ENCODE assay signal across 10 cellular contexts in genomic region chr7:17142831-17143541, GRCh38.
DNase-seq lines count a peak whose midpoint lies in the region; ATAC-seq and TF ChIP-seq lines count a peak whose summit lies in the region.
"Had no signal": no experiment of that assay in that cellular context is flagged by ENCODE, and none has a peak within 500 bp of the region (broad histone marks: within the 10 kb centered on the region; RNA-seq: fewer than 3 reads in every experiment).

No MANE protein-coding gene starts in this region.

- no peak overlapping the region for H3K4ac ChIP-seq in mesendoderm (ENCODE audit: low read depth, low read length)

- no peak overlapping the region for H3K56ac ChIP-seq in mesendoderm (ENCODE audit: low read length)

- TF ChIP-seq CTCF in PC-3 (conservative IDR thresholded peaks at IDR 0.05; ENCODE audit: low read depth, low read length): no peak
- no peak for TF ChIP-seq CTCF in osteocyte (IDR thresholded peaks at IDR 0.05)

- peak overlapping the region; percentile 85 for H3K27ac Mint-ChIP-seq in dendritic cell treated with granulocyte-macrophage colony-stimulating factor and Interleukin-4, amounts not matched to agents 40 ng/mL and 50 ng/mL, for 4 days
- peak overlapping the region; percentile 87 for H3K27ac Mint-ChIP-seq in osteocyte (ENCODE audit: unreplicated experiment)

- no peaks in the 10 kb centered on the region for H3K79me2 ChIP-seq in PC-3 (ENCODE audit: low read length)
- no peaks in the 10 kb centered on the region for H3K79me2 ChIP-seq in mesendoderm (ENCODE audit: control insufficient read depth, insufficient read depth, low read length)

- H3K36me3 Mint-ChIP-seq in dendritic cell treated with granulocyte-macrophage colony-stimulating factor and Interleukin-4, amounts not matched to agents 40 ng/mL and 50 ng/mL, for 4 days (ENCODE audit: low read depth): no peaks in the 10 kb centered on the region
- H3K36me3 Mint-ChIP-seq in osteocyte (ENCODE audit: unreplicated experiment): no peaks in the 10 kb centered on the region

- H3K4me1 Mint-ChIP-seq in dendritic cell treated with granulocyte-macrophage colony-stimulating factor and Interleukin-4, amounts not matched to agents 40 ng/mL and 50 ng/mL, for 4 days (ENCODE audit: low read depth): peaks cover 46% of the 10 kb centered on the region
- H3K4me1 Mint-ChIP-seq in osteocyte (ENCODE audit: unreplicated experiment): peaks cover 53% of the 10 kb centered on the region

- H3K9me3 ChIP-seq in PC-3 (ENCODE audit: low read length): no peaks in the 10 kb centered on the region

- CTCF ChIA-PET in PC-3 (lab: Charles Lee): no interaction called here

- no peaks in the 10 kb centered on the region; the same call in 1 of the 2 replicates for H3K9me2 ChIP-seq in PC-3 (replicated peaks; ENCODE audit: low read length)

- ATAC-seq in PC-3 (no peak), GM18498 (IDR thresholded peaks at IDR 0.05; ENCODE audit: unreplicated experiment) (no peak)

- no peak overlapping the region for H2AK5ac ChIP-seq in mesendoderm (ENCODE audit: low read length)

- no peak overlapping the region for H3K18ac ChIP-seq in mesendoderm (ENCODE audit: low read length)

- H3K4me3 ChIP-seq in PC-3 (ENCODE audit: low read length) (no peak overlapping the region), mesendoderm (ENCODE audit: low read length) (no peak overlapping the region)

- H2BK15ac ChIP-seq in mesendoderm (replicated peaks; ENCODE audit: low read depth): no peak overlapping the region

- H3K27me3 ChIP-seq in PC-3 (ENCODE audit: low read length): no peaks in the 10 kb centered on the region
- no peaks in the 10 kb centered on the region for H3K27me3 ChIP-seq in mesendoderm (ENCODE audit: insufficient read depth, low read length, poor library complexity)

- no TSS peak for BruUV-seq in PC-3 (replicated peaks; lab: Mats Ljungman, UMichigan)

- POLR2A ChIA-PET in PC-3 (lab: Charles Lee; ENCODE audit: unreplicated experiment): interaction anchor here (0.6 kb wide), 1 partner anchor 35 kb away, joined by 3 read pairs; no protein-coding TSS in a partner anchor

- H3K4me3 Mint-ChIP-seq in dendritic cell treated with granulocyte-macrophage colony-stimulating factor and Interleukin-4, amounts not matched to agents 40 ng/mL and 50 ng/mL, for 4 days: no peak overlapping the region
- H3K4me3 Mint-ChIP-seq in osteocyte (ENCODE audit: unreplicated experiment): peak overlapping the region; percentile 51

- peaks cover 9% of the 10 kb centered on the region for H3F3A ChIP-seq in PC-3 (ENCODE audit: low read length, unreplicated experiment)

- H3K36me3 ChIP-seq in PC-3 (ENCODE audit: low read depth, low read length): no peaks in the 10 kb centered on the region
- H3K36me3 ChIP-seq in mesendoderm (ENCODE audit: control insufficient read depth, insufficient read depth, low read length): no peaks in the 10 kb centered on the region

- no CpG with 5 or more reads among the region's 2 CpGs for whole genome bisulfite sequencing in mesendoderm (ENCODE audit: extremely low coverage, insufficient coverage, low lambda C conversion rate)

- no peak overlapping the region for H4K8ac ChIP-seq in mesendoderm (ENCODE audit: low read depth, low read length)

- no peaks in the 10 kb centered on the region for H3K27me3 Mint-ChIP-seq in dendritic cell treated with granulocyte-macrophage colony-stimulating factor and Interleukin-4, amounts not matched to agents 40 ng/mL and 50 ng/mL, for 4 days
- H3K27me3 Mint-ChIP-seq in osteocyte (ENCODE audit: unreplicated experiment): no peaks in the 10 kb centered on the region

- intact Hi-C loops in PC-3 (cut with micrococcal nuclease): loop anchor here (5.0 to 10.0 kb wide), 5 partner anchors 34 to 502 kb away; no protein-coding TSS in a partner anchor
- intact Hi-C loops in dendritic cell treated with granulocyte-macrophage colony-stimulating factor and Interleukin-4, amounts not matched to agents 40 ng/mL and 50 ng/mL, for 4 days (cut with micrococcal nuclease): loop anchor here (2.0 to 5.0 kb wide), 2 partner anchors 20 to 71 kb away; no protein-coding TSS in a partner anchor

- H3K4me2 ChIP-seq in PC-3 (ENCODE audit: low read length) (peak overlapping the region; percentile 61), mesendoderm (ENCODE audit: low read length) (no peak overlapping the region)

- no peak overlapping the region for H2AFZ ChIP-seq in PC-3 (ENCODE audit: low read length)

- H3K79me1 ChIP-seq in mesendoderm (ENCODE audit: low read length): no peaks in the 10 kb centered on the region

- DNase-seq in EL (peak; percentile 13), PC-3 (peak; percentile 46), osteocyte (ENCODE audit: extremely low spot score, unreplicated experiment) (no peak), mesendoderm (no peak), NCI-H1694 treated with DMSO at 0.1 percent for 48 hours (lab: John Stamatoyannopoulos, UW) (no peak)
- DNase-seq in stimulated activated CD4-positive, alpha-beta T cell treated with anti-CD3 and anti-CD28 coated beads, Interleukin-1b, Interleukin-23, amount 100 ng/mL, for 48 hours: no peak
- DNase-seq: glutamatergic neuron, NCI-H2171 treated with DMSO at 0.1 percent for 48 hours had no signal

- H4K5ac ChIP-seq in mesendoderm (ENCODE audit: low read length): no peak overlapping the region

- no peak overlapping the region for H2BK5ac ChIP-seq in mesendoderm (ENCODE audit: low read length)

- H2BK120ac ChIP-seq in mesendoderm (ENCODE audit: low read depth, low read length): no peak overlapping the region

- H3K27ac ChIP-seq in PC-3 (ENCODE audit: low read length): peak overlapping the region; percentile 95
- no peak overlapping the region for H3K27ac ChIP-seq in mesendoderm (ENCODE audit: low read depth, low read length)

- H4K20me1 ChIP-seq in PC-3 (ENCODE audit: low read length): no peaks in the 10 kb centered on the region

- no peaks in the 10 kb centered on the region for H3K9me3 Mint-ChIP-seq in dendritic cell treated with granulocyte-macrophage colony-stimulating factor and Interleukin-4, amounts not matched to agents 40 ng/mL and 50 ng/mL, for 4 days
- no peaks in the 10 kb centered on the region for H3K9me3 Mint-ChIP-seq in osteocyte (ENCODE audit: unreplicated experiment)

- H3K9ac ChIP-seq in PC-3 (ENCODE audit: low read length): peak overlapping the region; percentile 76
- H3K9ac ChIP-seq in mesendoderm (ENCODE audit: low read length): no peak overlapping the region

- H3K4me1 ChIP-seq in PC-3 (ENCODE audit: insufficient read depth, low read length) (peaks cover 80% of the 10 kb centered on the region), mesendoderm (ENCODE audit: control insufficient read depth, low read depth, low read length) (no peaks in the 10 kb centered on the region)

- H3K23ac ChIP-seq in mesendoderm (ENCODE audit: low read length): no peak overlapping the region

Comparison
In these comparisons a context has a peak if more than half of its experiments do, and no peak if none do; other contexts are left out.
1. DNase-seq: peak in EL (single experiment) and PC-3 (single experiment); none in osteocyte (single experiment), mesendoderm (single experiment), NCI-H1694 treated with DMSO at 0.1 percent for 48 hours (single experiment) and stimulated activated CD4-positive, alpha-beta T cell treated with anti-CD3 and anti-CD28 coated beads, Interleukin-1b, Interleukin-23, amount 100 ng/mL, for 48 hours (single experiment).